Comparison of ENCODE assay signal across 19 cellular contexts in genomic region chr3:194401815-194402461, GRCh38. TPM values are rescaled to one million over a fixed set of nuclear protein-coding genes. Genes with fewer than 3 reads are reported as not detected.
"Had no signal": no experiment of that assay in that cellular context is flagged by ENCODE, and none has a peak within 500 bp of the region (broad histone marks: within the 10 kb centered on the region; RNA-seq: fewer than 3 reads in every experiment).

No MANE protein-coding gene starts in this region.

- H3K9me3 ChIP-seq: breast epithelium, mucosa of descending colon, spleen had no signal

- H3K4me1 ChIP-seq: breast epithelium had no signal

- H3K27ac ChIP-seq: breast epithelium, spleen had no signal

- ATAC-seq: activated CD8-positive, alpha-beta T cell treated with anti-CD3 and anti-CD28 coated beads, Interleukin-2, amount 10 ng/mL, durations not matched to agents 7 days and 5 days; esophagus mucosa; left colon; mucosa of descending colon; natural killer cell; sciatic nerve; stimulated activated naive B cell treated with anti-CD40 and anti-IgM and Interleukin-4, amounts not matched to agents 10 μg/mL and 1 μg/mL and 100 μg/mL, for 72 hours had no signal

- H3K36me3 ChIP-seq: breast epithelium had no signal

- H3K4me3 ChIP-seq: breast epithelium, mucosa of descending colon, spleen had no signal

- DNase-seq: activated CD8-positive, alpha-beta T cell treated with anti-CD3 and anti-CD28 coated beads, Interleukin-2, amount 10 ng/mL, durations not matched to agents 7 days and 5 days; activated naive CD4-positive, alpha-beta T cell; aorta; endodermal cell; left colon; mucosa of descending colon; natural killer cell; spleen; stimulated activated CD4-positive, alpha-beta T cell treated with anti-CD3 and anti-CD28 coated beads, Interleukin-1b, Interleukin-23, amount 100 ng/mL, for 48 hours; stimulated activated naive B cell treated with anti-CD40 and anti-IgM and Interleukin-4, amounts not matched to agents 10 μg/mL and 1 μg/mL and 100 μg/mL, for 72 hours; T-helper 9 cell; trophoblast cell had no signal

RNA-seq across cellular contexts. Expression of gene GP5, which starts 2.9 kb away (rescaled TPM):
- total RNA-seq: chondrocyte, glomerular endothelial cell, left colon had no signal

RNA-seq across cellular contexts. Expression of gene LRRC15, which starts 32.4 kb away (rescaled TPM):
- total RNA-seq: activated CD8-positive, alpha-beta T cell treated with anti-CD3 and anti-CD28 coated beads, Interleukin-2, amount 10 ng/mL, durations not matched to agents 7 days and 5 days; activated T-helper 1 cell treated with anti-CD3 and anti-CD28 coated beads, Interleukin-12 subunit alpha, Interleukin-12 subunit beta, Interleukin-2, Interleukin-4 antibody, amounts not matched to agents 30 ng/mL and 10 ng/mL and 1 ng/mL, durations not matched to agents 14 hours and 24 hours and 36 hours; glomerular endothelial cell; natural killer cell had no signal
- polyA plus RNA-seq: aorta had no signal

RNA-seq across cellular contexts. Expression of gene CPN2, which starts 50.8 kb away (rescaled TPM):
- total RNA-seq: activated CD8-positive, alpha-beta T cell treated with anti-CD3 and anti-CD28 coated beads, Interleukin-2, amount 10 ng/mL, durations not matched to agents 7 days and 5 days; activated T-helper 1 cell treated with anti-CD3 and anti-CD28 coated beads, Interleukin-12 subunit alpha, Interleukin-12 subunit beta, Interleukin-2, Interleukin-4 antibody, amounts not matched to agents 30 ng/mL and 10 ng/mL and 1 ng/mL, durations not matched to agents 14 hours and 24 hours and 36 hours; aorta; chondrocyte; dermis microvascular lymphatic vessel endothelial cell; esophagus mucosa; glomerular endothelial cell; left colon; natural killer cell; sciatic nerve had no signal
- polyA plus RNA-seq: aorta had no signal
